In genomic region chr17:43125967-43126910, GRCh38 we compare ENCODE assay signal across 8 cellular contexts. TPM values are rescaled to one million over a fixed set of nuclear protein-coding genes. Genes with fewer than 3 reads are reported as not detected.
A peak's percentile ranks its signal among the peaks of the same experiment; 100 is the strongest.
DNase-seq lines count a peak whose midpoint lies in the region; ATAC-seq, FAIRE-seq and TF ChIP-seq lines count a peak whose summit lies in the region.

No MANE protein-coding gene starts in this region.

- no peak for TF ChIP-seq EP300 in GM12878 (IDR thresholded peaks at IDR 0.05; ENCODE audit: borderline replicate concordance in 1 of 2, control insufficient read depth in 1 of 2, low read depth in 2 of 2, low read length in 2 of 2)

- in situ Hi-C loops in GM12878 (cut with MboI): no loop called here

- peak in 1 of 3 donors; percentile 11 for DNase-seq in CD4-positive, CD25-positive, alpha-beta regulatory T cell
- DNase-seq in M059J (ENCODE audit: low read depth) (peak; percentile 5), GM12878 (ENCODE audit: low read depth, low spot score) (no peak), lung (ENCODE audit: low spot score) (no peak), vagina (ENCODE audit: extremely low spot score in 2 of 2) (no peak), posterior vena cava (ENCODE audit: low spot score) (no peak), NCI-H146 treated with DMSO at 0.1 percent for 48 hours (lab: John Stamatoyannopoulos, UW; ENCODE audit: unreplicated experiment) (no peak)

- intact Hi-C loops in GM12878 (cut with micrococcal nuclease; ENCODE audit: unreplicated experiment) (loop anchor here (1.0 kb wide), 1 partner anchor 45 kb away; the partner anchor contains the start of gene NBR1), vagina (cut with DNase I) (loop anchor here (10.0 kb wide), 1 partner anchor 101 kb away; the partner anchor contains the start of genes RND2 and VAT1), posterior vena cava (cut with DNase I) (loop anchor here in 1 of 2 donors (5.0 kb wide), 1 partner anchor 104 kb away; the partner anchor contains the start of gene VAT1)

- no peak for ATAC-seq in CD4-positive, CD25-positive, alpha-beta regulatory T cell (ENCODE audit: low read depth in 2 of 2)
- ATAC-seq in GM12878: no peak
- ATAC-seq in lung (ENCODE audit: insufficient read depth, low FRiP score): no peak
- no peak for ATAC-seq in GM18870 (IDR thresholded peaks at IDR 0.05; ENCODE audit: unreplicated experiment)

- no peak for FAIRE-seq in GM12878 (lab: Jason Lieb, UNC)

- H4K20me1 ChIP-seq in GM12878 (ENCODE audit: control insufficient read depth, insufficient read depth): no peaks in the 10 kb centered on the region

- peaks cover 28% of the 10 kb centered on the region for H3K79me2 ChIP-seq in GM12878 (ENCODE audit: control insufficient read depth, insufficient read depth, low read length)

- POLR2A ChIA-PET in GM12878 (lab: Charles Lee): interaction anchor here (0.6 to 1.0 kb wide), 2 partner anchors 43 to 128 kb away, joined by 3 read pairs; partner anchors contain the start of gene RPL27

- 90% methylated on average over 52 of the region's 59 CpGs for WGBS in GM12878 (ENCODE audit: insufficient coverage, insufficient replicate concordance, low lambda C conversion rate, missing lambda C conversion rate)
- WGBS in lung, 2 donors: 80 to 83% methylated on average over 59 of the region's 59 CpGs

- H3K27me3 ChIP-seq in CD4-positive, CD25-positive, alpha-beta regulatory T cell (ENCODE audit: control insufficient read depth, insufficient read depth, low read length): no peaks in the 10 kb centered on the region
- H3K27me3 ChIP-seq in GM12878 (replicated peaks in 1 of 2; ENCODE audit: control insufficient read depth in 2 of 2, insufficient read depth in 2 of 2, low read length in 1 of 2): no peaks in the 10 kb centered on the region
- no peaks in the 10 kb centered on the region for H3K27me3 ChIP-seq in lung (ENCODE audit: control insufficient read depth, insufficient read depth)
- H3K27me3 ChIP-seq in vagina: no peaks in the 10 kb centered on the region

- H3K27ac Mint-ChIP-seq in CD4-positive, CD25-positive, alpha-beta regulatory T cell: peak overlapping the region; percentile 95 to 96 (median 96)

- peak overlapping the region; percentile 79 for H3K4me2 ChIP-seq in GM12878 (ENCODE audit: control insufficient read depth, insufficient read depth)

- H3K9ac ChIP-seq in GM12878 (ENCODE audit: control insufficient read depth, insufficient read depth, low read length): peak overlapping the region; percentile 85

- RAD21 ChIA-PET in GM12878 (lab: Charles Lee; ENCODE audit: unreplicated experiment): no interaction called here

- peaks cover 27% of the 10 kb centered on the region for H3K4me1 ChIP-seq in CD4-positive, CD25-positive, alpha-beta regulatory T cell (ENCODE audit: control insufficient read depth, insufficient read depth, low read length, poor library complexity, severe bottlenecking)
- H3K4me1 ChIP-seq in GM12878 (ENCODE audit: control insufficient read depth, insufficient read depth, low read length): peaks cover 5% of the 10 kb centered on the region
- peaks cover 0 to 12% of the 10 kb centered on the region in 2 donors for H3K4me1 ChIP-seq in lung (ENCODE audit: control insufficient read depth in 2 of 2, insufficient read depth in 2 of 2, low read length in 2 of 2)
- H3K4me1 ChIP-seq in vagina: peaks cover 31% of the 10 kb centered on the region

- H3K4me3 Mint-ChIP-seq in CD4-positive, CD25-positive, alpha-beta regulatory T cell: peak overlapping the region; percentile 77 to 96 (median 92)

- peaks cover 8% of the 10 kb centered on the region for H3K36me3 ChIP-seq in CD4-positive, CD25-positive, alpha-beta regulatory T cell (ENCODE audit: control insufficient read depth, insufficient read depth, low read length)
- H3K36me3 ChIP-seq in GM12878 (ENCODE audit: control insufficient read depth in 2 of 2, insufficient read depth in 2 of 2, low read length in 1 of 2) (no peaks in the 10 kb centered on the region), lung (ENCODE audit: control insufficient read depth in 2 of 2, insufficient read depth in 2 of 2, low read length in 2 of 2) (no peaks in the 10 kb centered on the region), vagina (no peaks in the 10 kb centered on the region)

- peaks cover 10% of the 10 kb centered on the region for H3K36me3 Mint-ChIP-seq in CD4-positive, CD25-positive, alpha-beta regulatory T cell

- H2AFZ ChIP-seq in GM12878 (ENCODE audit: control insufficient read depth, low read depth, low read length): peak overlapping the region; percentile 69

- SMC1A ChIA-PET in GM12878 (lab: Charles Lee; ENCODE audit: uncharacterized antibody, unreplicated experiment): interaction anchor here (1.0 to 1.5 kb wide), 2 partner anchors 22 to 42 kb away, joined by 3 read pairs; no protein-coding TSS in a partner anchor

- CTCF ChIA-PET in GM12878 (lab: Yijun Ruan, JAX): interaction anchor here (0.7 to 2.0 kb wide), 3 partner anchors 12 to 129 kb away, joined by 3 to 8 read pairs (median 3); partner anchors contain the start of gene RPL27

- H3K27ac ChIP-seq in CD4-positive, CD25-positive, alpha-beta regulatory T cell (ENCODE audit: insufficient read depth, low read length, poor library complexity, severe bottlenecking): peak overlapping the region; percentile 82
- peak overlapping the region; percentile 78 for H3K27ac ChIP-seq in GM12878 (ENCODE audit: control insufficient read depth, insufficient read depth)
- H3K27ac ChIP-seq in lung (ENCODE audit: low read depth in 1 of 2, low read length in 1 of 2): peak overlapping the region; percentile 79 to 92
- peak overlapping the region; percentile 62 for H3K27ac ChIP-seq in vagina

- no peak for TF ChIP-seq CTCF in GM12878 (IDR thresholded peaks at IDR 0.05 in 2 of 3, conservative IDR thresholded peaks at IDR 0.05 in 1 of 3; ENCODE audit: control insufficient read depth in 2 of 3, extremely low read depth in 1 of 3, insufficient read depth in 1 of 3, low read depth in 3 of 3, low read length in 3 of 3)
- TF ChIP-seq CTCF in lung (IDR thresholded peaks at IDR 0.05; ENCODE audit: control extremely low read depth, extremely low read depth): no peak
- TF ChIP-seq CTCF in vagina (IDR thresholded peaks at IDR 0.05): no peak

- peaks cover 10 to 44% (median 19%) of the 10 kb centered on the region in 4 donors for H3K4me1 Mint-ChIP-seq in CD4-positive, CD25-positive, alpha-beta regulatory T cell

- BruUV-seq in GM12878 (replicated peaks; lab: Mats Ljungman, UMichigan): TSS peak; percentile 95

- H3K9me3 ChIP-seq in CD4-positive, CD25-positive, alpha-beta regulatory T cell (ENCODE audit: control insufficient read depth in 2 of 2, low read length in 2 of 2): no peaks in the 10 kb centered on the region
- no peaks in the 10 kb centered on the region; the same call in 2 of the 3 replicates for H3K9me3 ChIP-seq in GM12878 (replicated peaks; ENCODE audit: control insufficient read depth, insufficient read depth, low read length)
- no peaks in the 10 kb centered on the region for H3K9me3 ChIP-seq in lung (ENCODE audit: control insufficient read depth in 2 of 2, insufficient read depth in 1 of 2, low read length in 1 of 2)
- no peaks in the 10 kb centered on the region for H3K9me3 ChIP-seq in vagina

- no peaks in the 10 kb centered on the region for H3K27me3 Mint-ChIP-seq in CD4-positive, CD25-positive, alpha-beta regulatory T cell

- no peak for TF ChIP-seq POLR2A in GM12878 (IDR thresholded peaks at IDR 0.05; ENCODE audit: low read depth, low read length)
- TF ChIP-seq POLR2A in vagina (IDR thresholded peaks at IDR 0.05): no peak

- H3K4me3 ChIP-seq in CD4-positive, CD25-positive, alpha-beta regulatory T cell (ENCODE audit: low read depth, low read length): peak overlapping the region; percentile 99
- H3K4me3 ChIP-seq in GM12878 (peak overlapping the region; percentile 95), lung (peak overlapping the region; percentile 71), vagina (peak overlapping the region; percentile 59 to 71)

- TF ChIP-seq RAD21 in GM12878 (IDR thresholded peaks at IDR 0.05; ENCODE audit: insufficient read depth, low read depth, low read length): no peak

- no peaks in the 10 kb centered on the region for H3K9me3 Mint-ChIP-seq in CD4-positive, CD25-positive, alpha-beta regulatory T cell

RNA-seq across cellular contexts. Expression of gene BRCA1, which starts 1.1 kb away (rescaled TPM):
- total RNA-seq in CD4-positive, CD25-positive, alpha-beta regulatory T cell: 5.7 TPM
- 1 to 10 TPM; 1.0 to 4.1 (median 1.8) TPM for polyA plus RNA-seq in CD4-positive, CD25-positive, alpha-beta regulatory T cell
- total RNA-seq in M059J (2014; rRNA removed; shearing (Covaris generic)): 27.5 and 30.1 TPM in 2 replicates
- total RNA-seq in GM12878 (2013; cell fraction: nucleolus; rRNA removed): 79.3 and 94.1 TPM in 2 replicates
- total RNA-seq in GM12878 (2014; rRNA removed) (51.8 and 54.4 TPM in 2 replicates), GM12878 (2014; rRNA removed; fragmentation: Illumina TruSeq; extraction: Trizol) (43.1 and 45.7 TPM in 2 replicates), GM12878 (2021) (38.7 and 39.5 TPM in 2 replicates), lung (10 to 100 TPM in 1 of 2 donors, 1 to 10 TPM in 1; 9.0 to 15.7 TPM), vagina (6.6 TPM), posterior vena cava (1 to 10 TPM; 4.6 to 5.9 TPM)
- 17.3 TPM for polyA plus RNA-seq in GM12878 (2011; ENCODE audit: low read depth)
- polyA plus RNA-seq in GM12878 (2011; rRNA removed) (43.6 and 56.6 TPM in 2 replicates), GM12878 (2014; fragmentation: Illumina TruSeq; extraction: Trizol) (44.8 and 45.1 TPM in 2 replicates), GM12878 (2014; fragmentation: Nextera tagmentation; extraction: Ambion mirVana) (10 to 100 TPM; 16.8 to 17.4 TPM), GM12878 (2014; rRNA removed) (32.1 and 40.2 TPM in 2 replicates), GM12878 (2016; fragmentation: Nextera tagmentation; extraction: Ambion mirVana) (10 to 100 TPM; 54.9 to 71.2 TPM), lung (1 to 10 TPM; 2.0 to 3.1 TPM)
- 40.6 and 44.7 TPM in 2 replicates for polyA plus RNA-seq in GM12878 (2011; cell fraction: cytosol; rRNA removed)
- 39.7 and 52.4 TPM in 2 replicates for polyA plus RNA-seq in GM12878 (2011; cell fraction: nucleus; rRNA removed)
- polyA plus RNA-seq in GM12878 (2012): 21.4 and 22.0 TPM in 2 replicates
- polyA minus RNA-seq in GM12878 (2011; rRNA and poly(A)+ RNA removed): 101 and 103 TPM in 2 replicates
- 28.6 and 37.5 TPM in 2 replicates for polyA minus RNA-seq in GM12878 (2011; cell fraction: cytosol; rRNA and poly(A)+ RNA removed)
- 35.7 and 52.9 TPM in 2 replicates for polyA minus RNA-seq in GM12878 (2011; cell fraction: nucleus; rRNA and poly(A)+ RNA removed)

RNA-seq across cellular contexts. Expression of gene NBR1, which starts 44.8 kb away (rescaled TPM):
- total RNA-seq in CD4-positive, CD25-positive, alpha-beta regulatory T cell: 65.0 TPM
- polyA plus RNA-seq in CD4-positive, CD25-positive, alpha-beta regulatory T cell: 100 to 1,000 TPM in 2 of 4 donors, 10 to 100 TPM in 2; 93.6 to 104 (median 97.3) TPM
- total RNA-seq in M059J (2014; rRNA removed; shearing (Covaris generic)): 58.0 and 82.9 TPM in 2 replicates
- 56.0 and 62.9 TPM in 2 replicates for total RNA-seq in GM12878 (2013; cell fraction: nucleolus; rRNA removed)
- total RNA-seq in GM12878 (2014; rRNA removed): 27.2 and 27.7 TPM in 2 replicates
- 29.9 and 32.9 TPM in 2 replicates for total RNA-seq in GM12878 (2014; rRNA removed; fragmentation: Illumina TruSeq; extraction: Trizol)
- 26.9 and 29.2 TPM in 2 replicates for total RNA-seq in GM12878 (2021)
- polyA plus RNA-seq in GM12878 (2011; ENCODE audit: low read depth): 19.3 TPM
- 55.2 and 57.9 TPM in 2 replicates for polyA plus RNA-seq in GM12878 (2011; rRNA removed)
- polyA plus RNA-seq in GM12878 (2011; cell fraction: cytosol; rRNA removed): 34.9 and 35.5 TPM in 2 replicates
- polyA plus RNA-seq in GM12878 (2011; cell fraction: nucleus; rRNA removed): 23.2 and 28.4 TPM in 2 replicates
- 22.2 and 28.9 TPM in 2 replicates for polyA plus RNA-seq in GM12878 (2012)
- polyA plus RNA-seq in GM12878 (2014; fragmentation: Illumina TruSeq; extraction: Trizol): 33.7 and 42.5 TPM in 2 replicates
- 1 to 10 TPM; 3.5 to 6.2 TPM for polyA plus RNA-seq in GM12878 (2014; fragmentation: Nextera tagmentation; extraction: Ambion mirVana)
- 16.8 and 19.7 TPM in 2 replicates for polyA plus RNA-seq in GM12878 (2014; rRNA removed)
- 10 to 100 TPM; 29.3 to 30.2 TPM for polyA plus RNA-seq in GM12878 (2016; fragmentation: Nextera tagmentation; extraction: Ambion mirVana)
- 83.7 and 92.1 TPM in 2 replicates for polyA minus RNA-seq in GM12878 (2011; rRNA and poly(A)+ RNA removed)
- polyA minus RNA-seq in GM12878 (2011; cell fraction: cytosol; rRNA and poly(A)+ RNA removed): 21.0 and 24.5 TPM in 2 replicates
- polyA minus RNA-seq in GM12878 (2011; cell fraction: nucleus; rRNA and poly(A)+ RNA removed): 22.2 and 22.6 TPM in 2 replicates
- total RNA-seq in lung: 100 to 1,000 TPM in 1 of 2 donors, 10 to 100 TPM in 1; 59.4 to 127 TPM
- polyA plus RNA-seq in lung: 10 to 100 TPM; 25.5 to 41.3 TPM
- 58.9 TPM for total RNA-seq in vagina
- 10 to 100 TPM; 64.7 to 69.1 TPM for total RNA-seq in posterior vena cava
